ENCODE assay signal across 1 cellular context in the genomic region with DNA sequence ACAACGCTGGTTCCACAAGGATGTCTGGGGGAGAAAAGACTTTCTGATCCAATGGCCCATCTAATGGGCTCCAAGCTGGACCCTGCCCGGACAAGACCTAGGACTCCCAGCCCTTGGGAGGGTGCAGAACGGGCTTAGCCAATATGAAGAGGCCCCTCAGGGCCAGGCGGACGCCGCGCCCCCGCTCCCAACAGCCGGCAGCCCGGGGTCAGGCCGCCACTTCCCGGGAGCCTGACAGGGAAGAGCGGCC.
TF ChIP-seq lines count a peak whose summit lies in the region.

No MANE protein-coding gene starts in this region.

TF ChIP-seq in HepG2, 621 proteins besides CTCF, POLR2A, EP300 and RAD21 (continued from another document):
- TF ChIP-seq PCBP2 (optimal IDR thresholded peaks at IDR 0.05; ENCODE audit: low read depth, low read length, poor library complexity, severe bottlenecking) (no peak), ZNF333 (CRISPR knock-in tag; IDR thresholded peaks at IDR 0.05; ENCODE audit: borderline replicate concordance) (no peak; the same call in 1 of the 2 replicates), TEAD2 (CRISPR knock-in tag; IDR thresholded peaks at IDR 0.05) (no peak), NR2F1 (CRISPR knock-in tag; IDR thresholded peaks at IDR 0.05) (no peak), GPN1 (CRISPR knock-in tag; IDR thresholded peaks at IDR 0.05; ENCODE audit: borderline replicate concordance) (no peak), ISL2 (CRISPR knock-in tag; IDR thresholded peaks at IDR 0.05) (no peak)
